Comparison of ENCODE assay signal across 8 cellular contexts in the genomic region with DNA sequence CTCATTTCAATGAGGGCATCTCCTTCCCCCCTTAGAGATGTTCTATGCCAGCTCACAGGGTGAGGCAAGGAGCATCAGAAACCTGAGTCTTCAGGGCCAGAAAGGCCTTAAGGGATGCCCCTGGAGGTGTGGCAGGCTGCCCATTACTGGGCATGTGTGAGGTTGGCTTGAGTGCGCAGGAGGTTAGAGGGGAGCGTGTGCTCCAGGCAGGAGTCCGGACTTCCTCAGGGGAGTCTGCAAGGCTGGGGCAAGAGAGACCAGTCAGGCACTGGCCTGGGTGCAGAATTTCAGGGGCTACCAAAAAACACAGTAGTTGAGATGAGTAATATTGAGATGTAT. TPM values are rescaled to one million over a fixed set of nuclear protein-coding genes. Genes with fewer than 3 reads are reported as not detected.
DNase-seq lines count a peak whose midpoint lies in the region; ATAC-seq lines count a peak whose summit lies in the region.

No MANE protein-coding gene starts in this region.

- POLR2A ChIA-PET in activated CD4-positive, alpha-beta memory T cell treated with anti-CD3 and anti-CD28 coated beads, Interleukin-2, amount 10 ng/mL, durations not matched to agents 7 days and 5 days (lab: Charles Lee), result interaction anchor here (0.8 to 2.3 kb wide), 15 partner anchors 8 to 457 kb away, joined by 3 to 17 read pairs (median 4); partner anchors contain the start of genes PML and TBC1D21

- peak; percentile 45 for DNase-seq in NCI-H82 (lab: John Stamatoyannopoulos, UW)
- no peak for DNase-seq in NCI-H82 treated with DMSO at 0.1 percent for 48 hours (lab: John Stamatoyannopoulos, UW; ENCODE audit: unreplicated experiment)
- DNase-seq in activated CD4-positive, alpha-beta memory T cell treated with anti-CD3 and anti-CD28 coated beads, Interleukin-2, amount 10 ng/mL, durations not matched to agents 7 days and 5 days, result no peak
- DNase-seq in stimulated activated naive CD8-positive, alpha-beta T cell treated with anti-CD3 and anti-CD28 coated beads, Interleukin-15, amount 100 ng/mL, for 72 hours, result no peak
- DNase-seq in NCI-H446 treated with DMSO at 0.1 percent for 48 hours (lab: John Stamatoyannopoulos, UW), result no peak
- no peak for DNase-seq in stimulated activated CD8-positive, alpha-beta memory T cell treated with anti-CD3 and anti-CD28 coated beads, Interleukin-4, amount 100 ng/mL, for 48 hours

- peak overlapping the region; percentile 43 for H3K4me3 ChIP-seq in iPS-11a (ENCODE audit: low read depth, low read length)

- peaks cover 68% of the 10 kb centered on the region for H3K4me1 Mint-ChIP-seq in activated CD4-positive, alpha-beta memory T cell treated with anti-CD3 and anti-CD28 coated beads, Interleukin-2, amount 10 ng/mL, durations not matched to agents 7 days and 5 days
- H3K4me1 Mint-ChIP-seq in stimulated activated naive CD8-positive, alpha-beta T cell treated with anti-CD3 and anti-CD28 coated beads, Interleukin-15, amount 100 ng/mL, for 72 hours, result peaks cover 61% of the 10 kb centered on the region

- no peaks in the 10 kb centered on the region for H3K27me3 Mint-ChIP-seq in activated CD4-positive, alpha-beta memory T cell treated with anti-CD3 and anti-CD28 coated beads, Interleukin-2, amount 10 ng/mL, durations not matched to agents 7 days and 5 days
- H3K27me3 Mint-ChIP-seq in stimulated activated naive CD8-positive, alpha-beta T cell treated with anti-CD3 and anti-CD28 coated beads, Interleukin-15, amount 100 ng/mL, for 72 hours, result peaks cover 6% of the 10 kb centered on the region

- peak; percentile 5 for ATAC-seq in stimulated activated naive CD8-positive, alpha-beta T cell treated with anti-CD3 and anti-CD28 coated beads, Interleukin-15, amount 100 ng/mL, for 72 hours
- ATAC-seq in GM21528 (IDR thresholded peaks at IDR 0.05; ENCODE audit: low FRiP score, unreplicated experiment), result no peak

- no peaks in the 10 kb centered on the region for H3K9me3 Mint-ChIP-seq in activated CD4-positive, alpha-beta memory T cell treated with anti-CD3 and anti-CD28 coated beads, Interleukin-2, amount 10 ng/mL, durations not matched to agents 7 days and 5 days
- no peaks in the 10 kb centered on the region for H3K9me3 Mint-ChIP-seq in stimulated activated naive CD8-positive, alpha-beta T cell treated with anti-CD3 and anti-CD28 coated beads, Interleukin-15, amount 100 ng/mL, for 72 hours

- peak overlapping the region; percentile 72 for H3K4me3 Mint-ChIP-seq in activated CD4-positive, alpha-beta memory T cell treated with anti-CD3 and anti-CD28 coated beads, Interleukin-2, amount 10 ng/mL, durations not matched to agents 7 days and 5 days
- H3K4me3 Mint-ChIP-seq in stimulated activated naive CD8-positive, alpha-beta T cell treated with anti-CD3 and anti-CD28 coated beads, Interleukin-15, amount 100 ng/mL, for 72 hours, result peak overlapping the region; percentile 76 to 85

- peak overlapping the region; percentile 85 for H3K27ac Mint-ChIP-seq in activated CD4-positive, alpha-beta memory T cell treated with anti-CD3 and anti-CD28 coated beads, Interleukin-2, amount 10 ng/mL, durations not matched to agents 7 days and 5 days
- no peak overlapping the region for H3K27ac Mint-ChIP-seq in stimulated activated naive CD8-positive, alpha-beta T cell treated with anti-CD3 and anti-CD28 coated beads, Interleukin-15, amount 100 ng/mL, for 72 hours

- H3K36me3 Mint-ChIP-seq in activated CD4-positive, alpha-beta memory T cell treated with anti-CD3 and anti-CD28 coated beads, Interleukin-2, amount 10 ng/mL, durations not matched to agents 7 days and 5 days (ENCODE audit: low read depth), result no peaks in the 10 kb centered on the region

- CTCF ChIA-PET in activated CD4-positive, alpha-beta memory T cell treated with anti-CD3 and anti-CD28 coated beads, Interleukin-2, amount 10 ng/mL, durations not matched to agents 7 days and 5 days (lab: Charles Lee), result interaction anchor here (0.6 to 3.4 kb wide), 27 partner anchors 9 to 435 kb away, joined by 3 to 29 read pairs (median 7); partner anchors contain the start of genes PML and TBC1D21

RNA-seq across cellular contexts. Expression of gene LOXL1, which starts 1.9 kb away (rescaled TPM):
- 10 to 100 TPM in 1 of 2 experiments, 1 to 10 TPM in 1; 9.1 to 10.9 TPM for total RNA-seq in activated CD4-positive, alpha-beta memory T cell treated with anti-CD3 and anti-CD28 coated beads, Interleukin-2, amount 10 ng/mL, durations not matched to agents 7 days and 5 days

RNA-seq across cellular contexts. Expression of gene TBC1D21, which starts 54.8 kb away (rescaled TPM):
- not detected for total RNA-seq in activated CD4-positive, alpha-beta memory T cell treated with anti-CD3 and anti-CD28 coated beads, Interleukin-2, amount 10 ng/mL, durations not matched to agents 7 days and 5 days
